In genomic region chr18:77068890-77069312, GRCh38 we compare ENCODE assay signal across 8 cellular contexts.
A peak's percentile ranks its signal among the peaks of the same experiment; 100 is the strongest.
DNase-seq lines count a peak whose midpoint lies in the region; ATAC-seq and TF ChIP-seq lines count a peak whose summit lies in the region.

No MANE protein-coding gene starts in this region.

- peaks cover 12% of the 10 kb centered on the region for H3K4me1 ChIP-seq in colonic mucosa

- no peaks in the 10 kb centered on the region for H3K27me3 Mint-ChIP-seq in neural crest cell (ENCODE audit: low read depth)

- no peaks in the 10 kb centered on the region for H3K27me3 ChIP-seq in colonic mucosa

- no peaks in the 10 kb centered on the region for H3K36me3 Mint-ChIP-seq in neural crest cell (ENCODE audit: low read depth)

- intact Hi-C loops in colonic mucosa (cut with DNase I) = no loop called here
- intact Hi-C loops in left colon (cut with DNase I, micrococcal nuclease) = no loop called here

- no peak overlapping the region for H3K4me3 ChIP-seq in colonic mucosa

- peaks cover 35% of the 10 kb centered on the region for H3K4me1 Mint-ChIP-seq in neural crest cell

- peak overlapping the region; percentile 45 for H3K27ac Mint-ChIP-seq in neural crest cell (ENCODE audit: unreplicated experiment)

- H3K4me3 Mint-ChIP-seq in neural crest cell = no peak overlapping the region

- H3K27ac ChIP-seq in colonic mucosa = peak overlapping the region; percentile 76

- H3K9ac ChIP-seq in colonic mucosa (ENCODE audit: low read depth in 2 of 2, low read length in 2 of 2) = peak overlapping the region in 1 of 2 donors; percentile 36

- DNase-seq in AG09319 (ENCODE audit: extremely low read depth, low read depth) (no peak), colonic mucosa (no peak), neural crest cell (ENCODE audit: low read depth, low spot score) (no peak), left colon (no peak), DMS53 (lab: John Stamatoyannopoulos, UW) (no peak)

- TF ChIP-seq CTCF in AG09319 (IDR thresholded peaks at IDR 0.05; ENCODE audit: low read depth, low read length) (peak; percentile 9; the same call in 1 of the 2 replicates), colonic mucosa (IDR thresholded peaks at IDR 0.05) (no peak), neural crest cell (conservative IDR thresholded peaks at IDR 0.05) (no peak)

- ATAC-seq in HG03354 (IDR thresholded peaks at IDR 0.05; ENCODE audit: poor library complexity, severe bottlenecking, unreplicated experiment) = peak; percentile 13
- no peak for ATAC-seq in left colon
- no peak for ATAC-seq in HG02852 (IDR thresholded peaks at IDR 0.05; ENCODE audit: unreplicated experiment)
- ATAC-seq in GM19467 (IDR thresholded peaks at IDR 0.05; ENCODE audit: unreplicated experiment) = no peak

- H3K36me3 ChIP-seq in colonic mucosa = no peaks in the 10 kb centered on the region

- H3K9me3 Mint-ChIP-seq in neural crest cell = no peaks in the 10 kb centered on the region

- no peaks in the 10 kb centered on the region for H3K9me3 ChIP-seq in colonic mucosa
